In genomic region chr11:65786786-65787636, GRCh38 we compare ENCODE assay signal across 9 cellular contexts. TPM values are rescaled to one million over a fixed set of nuclear protein-coding genes. Genes with fewer than 3 reads are reported as not detected.
DNase-seq lines count a peak whose midpoint lies in the region; ATAC-seq and TF ChIP-seq lines count a peak whose summit lies in the region.
"Had no signal": no experiment of that assay in that cellular context is flagged by ENCODE, and none has a peak within 500 bp of the region (broad histone marks: within the 10 kb centered on the region; RNA-seq: fewer than 3 reads in every experiment).

TSS of gene OVOL1 (plus strand) at chr11:65787063. CDS start at chr11:65787374, 311 bp downstream.

- no peak for ATAC-seq in activated CD8-positive, alpha-beta T cell treated with anti-CD3 and anti-CD28 coated beads for 36 hours
- ATAC-seq in left lobe of liver (peak; percentile 6), HG02840 (IDR thresholded peaks at IDR 0.05; ENCODE audit: low FRiP score, unreplicated experiment) (no peak), HG03442 (IDR thresholded peaks at IDR 0.05; ENCODE audit: unreplicated experiment) (no peak)

- H3K36me3 Mint-ChIP-seq in activated CD8-positive, alpha-beta T cell treated with anti-CD3 and anti-CD28 coated beads for 36 hours (ENCODE audit: low read depth), result no peaks in the 10 kb centered on the region

- H3K4me1 Mint-ChIP-seq in activated CD8-positive, alpha-beta T cell treated with anti-CD3 and anti-CD28 coated beads for 36 hours (ENCODE audit: low read depth), result peaks cover 29% of the 10 kb centered on the region

- peak within 1 kb of the TSS; percentile 56 for H3K4me3 Mint-ChIP-seq in activated CD8-positive, alpha-beta T cell treated with anti-CD3 and anti-CD28 coated beads for 36 hours

- H3K27ac Mint-ChIP-seq in activated CD8-positive, alpha-beta T cell treated with anti-CD3 and anti-CD28 coated beads for 36 hours, result no peak within 1 kb of the TSS

- CTCF ChIA-PET in activated CD8-positive, alpha-beta T cell treated with anti-CD3 and anti-CD28 coated beads for 36 hours (lab: Charles Lee), result interaction anchor here (0.9 to 8.3 kb wide), 3 partner anchors 7 to 42 kb away, joined by 3 to 85 read pairs (median 3); partner anchors contain the start of gene AP5B1

- H3K9me3 Mint-ChIP-seq in activated CD8-positive, alpha-beta T cell treated with anti-CD3 and anti-CD28 coated beads for 36 hours, result no peaks in the 10 kb centered on the region

- TF ChIP-seq CTCF in activated CD8-positive, alpha-beta T cell treated with anti-CD3 and anti-CD28 coated beads for 36 hours (IDR thresholded peaks at IDR 0.05), result no peak

- intact Hi-C loops in activated CD8-positive, alpha-beta T cell treated with anti-CD3 and anti-CD28 coated beads for 36 hours (cut with micrococcal nuclease), result no loop called here

- peaks cover 42% of the 10 kb centered on the region for H3K27me3 Mint-ChIP-seq in activated CD8-positive, alpha-beta T cell treated with anti-CD3 and anti-CD28 coated beads for 36 hours

- DNase-seq in stimulated activated CD4-positive, alpha-beta T cell treated with anti-CD3 and anti-CD28 coated beads, Interleukin-12 subunit alpha, Interleukin-12 subunit beta, amount 100 ng/mL, for 4 hours, result peak; percentile 21
- no peak for DNase-seq in stimulated activated CD4-positive, alpha-beta T cell treated with anti-CD3 and anti-CD28 coated beads, Interleukin-2, amount 100 ng/mL, for 24 hours
- no peak for DNase-seq in activated CD8-positive, alpha-beta T cell treated with anti-CD3 and anti-CD28 coated beads for 36 hours
- no peak for DNase-seq in left lobe of liver (ENCODE audit: low spot score)
- DNase-seq in ureter (ENCODE audit: low spot score), result peak; percentile 88
- no peak for DNase-seq in effector CD4-positive, alpha-beta T cell

- POLR2A ChIA-PET in activated CD8-positive, alpha-beta T cell treated with anti-CD3 and anti-CD28 coated beads for 36 hours (lab: Charles Lee), result interaction anchor here (1.4 kb wide), 1 partner anchor 104 kb away, joined by 3 read pairs; the partner anchor contains the start of gene CCDC85B

RNA-seq across cellular contexts. Expression of gene OVOL1, which starts in this region (rescaled TPM):
- 1 to 10 TPM in 1 of 2 experiments, under 1 TPM in 1; 0.90 to 1.2 TPM for total RNA-seq in activated CD8-positive, alpha-beta T cell treated with anti-CD3 and anti-CD28 coated beads for 36 hours
- total RNA-seq in left lobe of liver (0.23 TPM), ureter (25.8 TPM)
- total RNA-seq: activated CD8-positive, alpha-beta memory T cell treated with anti-CD3 and anti-CD28 coated beads for 36 hours had no signal

Comparison
In these comparisons a context has a peak if more than half of its experiments do, and no peak if none do; other contexts are left out.
1. RNA of gene OVOL1 (total RNA-seq): 25.8 TPM in ureter (single experiment); 0.90 to 1.2 TPM in activated CD8-positive, alpha-beta T cell treated with anti-CD3 and anti-CD28 coated beads for 36 hours and 0.23 TPM in left lobe of liver (single experiment); every median in the first group is over 10 times any median in the second.
2. DNase-seq: peak in stimulated activated CD4-positive, alpha-beta T cell treated with anti-CD3 and anti-CD28 coated beads, Interleukin-12 subunit alpha, Interleukin-12 subunit beta, amount 100 ng/mL, for 4 hours (single experiment) and ureter (single experiment); none in stimulated activated CD4-positive, alpha-beta T cell treated with anti-CD3 and anti-CD28 coated beads, Interleukin-2, amount 100 ng/mL, for 24 hours (0 of 2), activated CD8-positive, alpha-beta T cell treated with anti-CD3 and anti-CD28 coated beads for 36 hours (single experiment), left lobe of liver (single experiment) and effector CD4-positive, alpha-beta T cell (single experiment).
3. Peak in ATAC-seq in left lobe of liver; RNA of the gene not detected or under 1 TPM.